Comparison of ENCODE assay signal across 28 cellular contexts in the genomic region with DNA sequence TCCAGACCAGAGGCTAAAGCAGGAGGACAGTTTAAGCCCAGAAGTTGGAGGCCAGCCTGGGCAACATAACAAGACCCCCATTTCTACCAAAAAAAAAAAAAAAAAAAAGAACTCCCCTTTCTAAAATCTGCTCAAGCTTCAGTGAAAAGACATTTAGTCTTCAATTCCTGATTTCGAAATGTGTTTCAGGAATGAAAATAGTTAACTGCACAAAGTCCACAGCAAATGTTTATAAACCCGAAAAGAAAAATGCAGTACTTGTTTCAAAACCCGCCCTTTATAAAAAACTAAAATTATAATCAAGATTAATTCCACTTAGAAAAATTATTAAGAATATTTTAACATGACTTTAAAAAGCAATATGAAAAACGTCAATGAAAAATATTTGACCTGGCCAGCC.
"Had no signal": no experiment of that assay in that cellular context is flagged by ENCODE, and none has a peak within 500 bp of the region (broad histone marks: within the 10 kb centered on the region; RNA-seq: fewer than 3 reads in every experiment).

No MANE protein-coding gene starts in this region.

- H3K36me3 Mint-ChIP-seq: activated CD8-positive, alpha-beta memory T cell treated with anti-CD3 and anti-CD28 coated beads, Interleukin-2, amount 10 ng/mL, durations not matched to agents 7 days and 5 days had no signal

- ATAC-seq: activated CD8-positive, alpha-beta memory T cell treated with anti-CD3 and anti-CD28 coated beads, Interleukin-2, amount 10 ng/mL, durations not matched to agents 7 days and 5 days; activated T-cell treated with anti-CD3 and anti-CD28 coated beads, Interleukin-2, amount 50 U/mL, for 4 hours; T-helper 17 cell had no signal

- H3K4me1 Mint-ChIP-seq: activated CD4-positive, alpha-beta T cell treated with anti-CD3 and anti-CD28 coated beads, Interleukin-2, amount 10 ng/mL, durations not matched to agents 24 days and 14 days; activated naive CD4-positive, alpha-beta T cell treated with anti-CD3 and anti-CD28 coated beads, Interleukin-2, amount 10 ng/mL, durations not matched to agents 7 days and 5 days had no signal

- H3K27ac Mint-ChIP-seq: activated B cell treated with CpG ODN at 0.5 μM for 24 hours; activated CD4-positive, alpha-beta T cell treated with anti-CD3 and anti-CD28 coated beads, Interleukin-2, amount 10 ng/mL, durations not matched to agents 24 days and 14 days; activated CD8-positive, alpha-beta memory T cell treated with anti-CD3 and anti-CD28 coated beads, Interleukin-2, amount 10 ng/mL, durations not matched to agents 7 days and 5 days; activated naive CD4-positive, alpha-beta T cell treated with anti-CD3 and anti-CD28 coated beads, Interleukin-2, amount 10 ng/mL, durations not matched to agents 7 days and 5 days; activated naive CD8-positive, alpha-beta T cell treated with anti-CD3 and anti-CD28 coated beads for 36 hours; activated T-helper 2 cell treated with anti-CD3 and anti-CD28 coated beads, Interferon-gamma antibody, Interleukin-2, Interleukin-4, amounts not matched to agents 10 μg/mL and 5 μg/mL and 100 μg/mL, durations not matched to agents 14 hours and 24 hours and 36 hours; T-helper 17 cell had no signal

- FAIRE-seq: RCC 7860 had no signal

- H3K27me3 ChIP-seq: brain microvascular endothelial cell, cardiac muscle cell, MG63 had no signal

- H3K27ac ChIP-seq: brain microvascular endothelial cell, cardiac muscle cell had no signal

- H3K27me3 Mint-ChIP-seq: activated B cell treated with CpG ODN at 0.5 μM for 24 hours; activated CD4-positive, alpha-beta T cell treated with anti-CD3 and anti-CD28 coated beads, Interleukin-2, amount 10 ng/mL, durations not matched to agents 24 days and 14 days; activated CD8-positive, alpha-beta memory T cell treated with anti-CD3 and anti-CD28 coated beads, Interleukin-2, amount 10 ng/mL, durations not matched to agents 7 days and 5 days; activated naive CD4-positive, alpha-beta T cell treated with anti-CD3 and anti-CD28 coated beads, Interleukin-2, amount 10 ng/mL, durations not matched to agents 7 days and 5 days; activated naive CD8-positive, alpha-beta T cell treated with anti-CD3 and anti-CD28 coated beads for 36 hours; T-helper 17 cell had no signal

- H3K36me3 ChIP-seq: cardiac muscle cell had no signal

- H3K9me3 ChIP-seq: MG63 had no signal

- H3K9me3 Mint-ChIP-seq: activated B cell treated with CpG ODN at 0.5 μM for 24 hours; activated CD4-positive, alpha-beta T cell treated with anti-CD3 and anti-CD28 coated beads, Interleukin-2, amount 10 ng/mL, durations not matched to agents 24 days and 14 days; activated naive CD4-positive, alpha-beta T cell treated with anti-CD3 and anti-CD28 coated beads, Interleukin-2, amount 10 ng/mL, durations not matched to agents 7 days and 5 days; activated naive CD8-positive, alpha-beta T cell treated with anti-CD3 and anti-CD28 coated beads for 36 hours; activated T-cell treated with anti-CD3 and anti-CD28 coated beads, Interleukin-2, amount 50 U/mL, for 4 hours; activated T-helper 2 cell treated with anti-CD3 and anti-CD28 coated beads, Interferon-gamma antibody, Interleukin-2, Interleukin-4, amounts not matched to agents 10 μg/mL and 5 μg/mL and 100 μg/mL, durations not matched to agents 14 hours and 24 hours and 36 hours had no signal

- H3K4me3 ChIP-seq: cardiac muscle cell, MG63 had no signal

- DNase-seq: activated B cell treated with CpG ODN at 0.5 μM for 24 hours; activated CD4-positive, alpha-beta T cell treated with anti-CD3 and anti-CD28 coated beads for 1 hour; activated CD4-positive, alpha-beta T cell treated with anti-CD3 and anti-CD28 coated beads, Interleukin-2, amount 10 ng/mL, durations not matched to agents 24 days and 14 days; activated CD4-positive, alpha-beta T cell treated with anti-CD3 and anti-CD28 coated beads, Interleukin-2, amount 50 U/mL, for 48 hours; activated CD8-positive, alpha-beta memory T cell treated with anti-CD3 and anti-CD28 coated beads, Interleukin-2, amount 10 ng/mL, durations not matched to agents 7 days and 5 days; activated gamma-delta T cell treated with Interleukin-2 at 50 U/mL for 16 hours; activated naive CD4-positive, alpha-beta T cell treated with anti-CD3 and anti-CD28 coated beads, Interleukin-2, amount 10 ng/mL, durations not matched to agents 7 days and 5 days; activated naive CD8-positive, alpha-beta T cell treated with anti-CD3 and anti-CD28 coated beads for 36 hours; activated T-cell treated with anti-CD3 and anti-CD28 coated beads, Interleukin-2, amount 50 U/mL, for 4 hours; brain microvascular endothelial cell; MG63; MV-4-11; NCI-H1092 treated with DMSO at 0.1 percent for 48 hours; NCI-H1417 treated with DMSO at 0.1 percent for 48 hours; NCI-H1694; NCI-H2029; NCI-H2107; NCI-H2171 treated with DMSO at 0.1 percent for 48 hours; NCI-H226; NCI-H526; NCI-H774; OCI-M1; SHP77; T-helper 17 cell; T-helper 9 cell had no signal

- H3K4me3 Mint-ChIP-seq: activated B cell treated with CpG ODN at 0.5 μM for 24 hours; activated CD4-positive, alpha-beta T cell treated with anti-CD3 and anti-CD28 coated beads, Interleukin-2, amount 10 ng/mL, durations not matched to agents 24 days and 14 days; activated CD8-positive, alpha-beta memory T cell treated with anti-CD3 and anti-CD28 coated beads, Interleukin-2, amount 10 ng/mL, durations not matched to agents 7 days and 5 days; activated naive CD4-positive, alpha-beta T cell treated with anti-CD3 and anti-CD28 coated beads, Interleukin-2, amount 10 ng/mL, durations not matched to agents 7 days and 5 days; activated naive CD8-positive, alpha-beta T cell treated with anti-CD3 and anti-CD28 coated beads for 36 hours; activated T-cell treated with anti-CD3 and anti-CD28 coated beads, Interleukin-2, amount 50 U/mL, for 4 hours; T-helper 17 cell had no signal
